16 cellular contexts compared by ENCODE assay signal in genomic region chr16:70151391-70151790, GRCh38. TPM values are rescaled to one million over a fixed set of nuclear protein-coding genes. Genes with fewer than 3 reads are reported as not detected.
DNase-seq lines count a peak whose midpoint lies in the region; ATAC-seq, FAIRE-seq and TF ChIP-seq lines count a peak whose summit lies in the region.
"Had no signal": no experiment of that assay in that cellular context is flagged by ENCODE, and none has a peak within 500 bp of the region (broad histone marks: within the 10 kb centered on the region; RNA-seq: fewer than 3 reads in every experiment).

No MANE protein-coding gene starts in this region.

- DNase-seq in left cardiac atrium (peak; percentile 13), Right ventricle myocardium inferior (ENCODE audit: missing footprints) (no peak), HTR-8/SVneo (ENCODE audit: insufficient read length, low spot score) (peak; percentile 21), epithelial cell of esophagus (ENCODE audit: low read depth) (peak; percentile 4), ureter (ENCODE audit: low spot score) (peak; percentile 40), MV-4-11 (lab: John Stamatoyannopoulos, UW) (no peak), NOMO-1 treated with dmso at 0.1 percent for 144 hours (lab: John Stamatoyannopoulos, UW; ENCODE audit: unreplicated experiment) (no peak), erythroblast (lab: John Stamatoyannopoulos, UW) (no peak)
- DNase-seq: AML-193, NCI-H1105, NCI-H526 had no signal

- intact Hi-C loops in left cardiac atrium (cut with DNase I) (no loop called here), Right ventricle myocardium inferior (cut with DNase I) (loop anchor here (10.0 kb wide), 1 partner anchor 113 kb away; no protein-coding TSS in a partner anchor)

- no peak overlapping the region for H3K4me3 ChIP-seq in epithelial cell of esophagus (ENCODE audit: low read length)
- H3K4me3 ChIP-seq: K562, neural progenitor cell, right atrium auricular region, tibial nerve had no signal

- no peak for TF ChIP-seq POLR2A in erythroblast (IDR thresholded peaks at IDR 0.05; ENCODE audit: low read length)

- ATAC-seq in left cardiac atrium (no peak), Right ventricle myocardium inferior (no peak)
- ATAC-seq: K562, SK-N-SH treated with all-trans-retinoic acid at 6 μM for 48 hours had no signal

- no peak for TF ChIP-seq CTCF in epithelial cell of esophagus (IDR thresholded peaks at IDR 0.05; ENCODE audit: insufficient read depth, low read depth, low read length, missing control alignments)

- peak; percentile 65 for FAIRE-seq in HTR-8/SVneo (lab: Jason Lieb, UNC)
- FAIRE-seq: K562 had no signal

RNA-seq across cellular contexts. Expression of gene CLEC18C, which starts 22.2 kb away (rescaled TPM):
- total RNA-seq in left cardiac atrium (under 1 TPM; 0.24 to 0.73 TPM), Right ventricle myocardium inferior (not detected), ureter (0.96 TPM)
- total RNA-seq: right atrium auricular region had no signal

RNA-seq across cellular contexts. Expression of gene PDPR, which starts 37.3 kb away (rescaled TPM):
- 10 to 100 TPM; 18.8 to 39.5 TPM for total RNA-seq in left cardiac atrium
- 17.2 TPM for total RNA-seq in Right ventricle myocardium inferior
- 47.4 TPM for total RNA-seq in ureter

Comparison
In these comparisons a context has a peak if more than half of its experiments do, and no peak if none do; other contexts are left out.
1. DNase-seq: peak in left cardiac atrium (single experiment), HTR-8/SVneo (single experiment), epithelial cell of esophagus (single experiment) and ureter (single experiment); none in Right ventricle myocardium inferior (single experiment), MV-4-11 (single experiment), NOMO-1 treated with dmso at 0.1 percent for 144 hours (single experiment) and erythroblast (0 of 2).